In the genomic region with DNA sequence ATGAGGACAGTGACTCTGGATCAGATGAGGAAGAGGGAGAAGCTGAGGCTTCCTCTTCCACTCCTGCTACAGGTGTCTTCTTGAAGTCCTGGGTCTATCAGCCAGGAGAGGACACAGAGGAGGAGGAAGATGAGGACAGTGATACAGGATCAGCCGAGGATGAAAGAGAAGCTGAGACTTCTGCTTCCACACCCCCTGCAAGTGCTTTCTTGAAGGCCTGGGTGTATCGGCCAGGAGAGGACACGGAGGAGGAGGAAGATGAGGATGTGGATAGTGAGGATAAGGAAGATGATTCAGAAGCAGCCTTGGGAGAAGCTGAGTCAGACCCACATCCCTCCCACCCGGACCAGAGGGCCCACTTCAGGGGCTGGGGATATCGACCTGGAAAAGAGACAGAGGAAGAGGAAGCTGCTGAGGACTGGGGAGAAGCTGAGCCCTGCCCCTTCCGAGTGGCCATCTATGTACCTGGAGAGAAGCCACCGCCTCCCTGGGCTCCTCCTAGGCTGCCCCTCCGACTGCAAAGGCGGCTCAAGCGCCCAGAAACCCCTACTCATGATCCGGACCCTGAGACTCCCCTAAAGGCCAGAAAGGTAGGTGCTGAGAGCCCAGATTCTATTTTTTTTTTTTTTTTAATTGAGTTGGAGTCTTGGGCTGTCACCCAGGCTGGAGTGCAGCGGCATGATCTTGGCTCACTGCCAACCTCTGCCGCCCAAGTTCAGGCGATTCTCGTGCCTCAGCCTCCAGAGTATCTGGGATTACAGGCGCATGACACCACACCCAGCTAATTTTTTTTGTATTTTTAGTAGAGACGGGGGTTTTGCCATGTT, we compare ENCODE assay signal across 6 cellular contexts. TPM values are rescaled to one million over a fixed set of nuclear protein-coding genes. Genes with fewer than 3 reads are reported as not detected.
DNase-seq lines count a peak whose midpoint lies in the region; ATAC-seq and TF ChIP-seq lines count a peak whose summit lies in the region.

No MANE protein-coding gene starts in this region.

- ATAC-seq in GM23338 (no peak), GM21447 (IDR thresholded peaks at IDR 0.05; ENCODE audit: unreplicated experiment) (no peak)

- no peak for TF ChIP-seq RAD21 in SK-N-SH (IDR thresholded peaks at IDR 0.05; ENCODE audit: low read length)

- 31% methylated on average over 17 of the region's 17 CpGs for WGBS in SK-N-SH (ENCODE audit: low lambda C conversion rate)
- WGBS in suprapubic skin = 8% methylated on average over 17 of the region's 17 CpGs

- H3K9me3 ChIP-seq in SK-N-SH (no peaks in the 10 kb centered on the region), suprapubic skin (no peaks in the 10 kb centered on the region)

- H3K4me3 Mint-ChIP-seq in GM23338 = peak overlapping the region; percentile 48; the same call in 1 of the 3 replicates

- peaks cover 4% of the 10 kb centered on the region for H3K4me1 ChIP-seq in GM23338 (ENCODE audit: insufficient read depth)
- H3K4me1 ChIP-seq in SK-N-SH (ENCODE audit: control insufficient read depth in 1 of 2, insufficient read depth in 2 of 2, low read depth in 1 of 2, low read length in 1 of 2) = peaks cover 12 to 28% of the 10 kb centered on the region in 2 experiments; a peak in 3 of 4 replicates
- peaks cover 54% of the 10 kb centered on the region for H3K4me1 ChIP-seq in suprapubic skin

- H3K27ac ChIP-seq in GM23338 (ENCODE audit: low read depth) (no peak overlapping the region), SK-N-SH (ENCODE audit: low read depth in 2 of 2, low read length in 1 of 2) (peak overlapping the region in 1 of 2 experiments; percentile 100; a peak in 2 of 4 replicates), suprapubic skin (peak overlapping the region; percentile 100)

- TF ChIP-seq EP300 in SK-N-SH (IDR thresholded peaks at IDR 0.05; ENCODE audit: borderline replicate concordance in 1 of 2, low read depth in 1 of 2, low read length in 1 of 2) = no peak
- TF ChIP-seq EP300 in suprapubic skin (IDR thresholded peaks at IDR 0.05) = no peak

- H3K27me3 Mint-ChIP-seq in GM23338 (ENCODE audit: insufficient read depth, low read depth, poor library complexity) = peaks cover 6% of the 10 kb centered on the region

- CTCF ChIA-PET in SK-N-SH (lab: Yijun Ruan, JAX) = interaction anchor here (1.0 to 1.7 kb wide), 3 partner anchors 96 to 200 kb away, joined by 3 to 7 read pairs (median 3); no protein-coding TSS in a partner anchor

- peak overlapping the region; percentile 100 for H3K9ac ChIP-seq in SK-N-SH

- H3K79me2 ChIP-seq in GM23338 (replicated peaks; ENCODE audit: insufficient read depth) (peaks cover 21% of the 10 kb centered on the region), SK-N-SH (ENCODE audit: insufficient read depth) (peaks cover 69% of the 10 kb centered on the region)

- H4K20me1 ChIP-seq in GM23338 (replicated peaks; ENCODE audit: insufficient read depth) (peaks cover 17% of the 10 kb centered on the region), SK-N-SH (ENCODE audit: insufficient read depth) (peaks cover 59% of the 10 kb centered on the region)

- DNase-seq in GM23338 (ENCODE audit: low spot score) (no peak), SK-N-SH (no peak), fibroblast of villous mesenchyme (ENCODE audit: low read depth) (peak; percentile 54), suprapubic skin (ENCODE audit: low spot score in 2 of 2) (peak in 1 of 2 donors; percentile 82), ureter (ENCODE audit: low spot score) (no peak)

- TF ChIP-seq POLR2A in suprapubic skin (IDR thresholded peaks at IDR 0.05) = no peak

- no peaks in the 10 kb centered on the region for H3K27me3 ChIP-seq in GM23338 (ENCODE audit: insufficient read depth)
- H3K27me3 ChIP-seq in SK-N-SH (ENCODE audit: insufficient read depth) = no peaks in the 10 kb centered on the region
- no peaks in the 10 kb centered on the region for H3K27me3 ChIP-seq in suprapubic skin

- POLR2A ChIA-PET in SK-N-SH (lab: Yijun Ruan, JAX) = interaction anchor here (2.2 kb wide), 1 partner anchor 26 kb away, joined by 5 read pairs; the partner anchor contains the start of gene NUCB1

- H2AFZ ChIP-seq in GM23338 (no peak overlapping the region), SK-N-SH (ENCODE audit: low read depth) (no peak overlapping the region)

- H3K4me3 ChIP-seq in GM23338 (0 out of 2 replicates have a peak overlapping the region, but pooled peaks have one; percentile 10), SK-N-SH (ENCODE audit: low read depth in 2 of 2, low read length in 1 of 2) (peak overlapping the region; percentile 94 to 96), fibroblast of villous mesenchyme (ENCODE audit: low read depth, low read length) (peak overlapping the region; percentile 94), suprapubic skin (peak overlapping the region; percentile 98)

- H3K4me2 ChIP-seq in GM23338 = peak overlapping the region; percentile 32; the same call in 1 of the 2 replicates
- H3K4me2 ChIP-seq in SK-N-SH = peak overlapping the region; percentile 93

- H3K4me1 Mint-ChIP-seq in GM23338 = peaks cover 18% of the 10 kb centered on the region

- H3K36me3 ChIP-seq in GM23338 (ENCODE audit: insufficient read depth) (peaks cover 12% of the 10 kb centered on the region), SK-N-SH (replicated peaks in 1 of 2; ENCODE audit: control insufficient read depth in 1 of 2, insufficient read depth in 2 of 2, low read length in 1 of 2) (peaks cover 29 to 64% of the 10 kb centered on the region in 2 experiments), suprapubic skin (peaks cover 45% of the 10 kb centered on the region)

- TF ChIP-seq CTCF in GM23338 (conservative IDR thresholded peaks at IDR 0.05; ENCODE audit: low read depth in 2 of 2) (no peak), SK-N-SH (IDR thresholded peaks at IDR 0.05) (no peak), fibroblast of villous mesenchyme (IDR thresholded peaks at IDR 0.05; ENCODE audit: insufficient read depth, low read depth, low read length) (no peak), suprapubic skin (IDR thresholded peaks at IDR 0.05) (no peak)

- H3K9me2 ChIP-seq in GM23338 (ENCODE audit: insufficient read depth) (no peaks in the 10 kb centered on the region), SK-N-SH (no peaks in the 10 kb centered on the region)

- H3F3A ChIP-seq in GM23338 (replicated peaks; ENCODE audit: low read depth) (peaks cover 8% of the 10 kb centered on the region; the same call in 1 of the 2 replicates), SK-N-SH (replicated peaks; ENCODE audit: insufficient read depth) (peaks cover 41% of the 10 kb centered on the region)

- H3K36me3 Mint-ChIP-seq in GM23338 (ENCODE audit: low read depth) = peaks cover 45% of the 10 kb centered on the region

- no peak overlapping the region; the same call in 1 of the 2 replicates for H3K27ac Mint-ChIP-seq in GM23338

- H3K9me3 Mint-ChIP-seq in GM23338 = peaks cover 4% of the 10 kb centered on the region; the same call in 1 of the 3 replicates

TF ChIP-seq in GM23338, 12 proteins besides CTCF, POLR2A, EP300 and RAD21 (continues in another document):
- TF ChIP-seq CREB1 (CRISPR knock-in tag; IDR thresholded peaks at IDR 0.05; ENCODE audit: low read depth) (no peak), JUNB (IDR thresholded peaks at IDR 0.05; ENCODE audit: unreplicated experiment) (no peak), NANOG (IDR thresholded peaks at IDR 0.05; ENCODE audit: borderline replicate concordance) (no peak), EZH2 (IDR thresholded peaks at IDR 0.05; ENCODE audit: low read depth, unreplicated experiment) (no peak)

TF ChIP-seq in SK-N-SH, 30 proteins besides CTCF, POLR2A, EP300 and RAD21:
- TF ChIP-seq NFIC (IDR thresholded peaks at IDR 0.05; ENCODE audit: borderline replicate concordance) (peak; percentile 69), GATA2 (CRISPR knock-in tag; IDR thresholded peaks at IDR 0.05) (no peak), SMC3 (IDR thresholded peaks at IDR 0.05; ENCODE audit: low read depth, low read length) (no peak)

RNA-seq across cellular contexts. Expression of gene PPP1R15A, which starts 2.3 kb away (rescaled TPM):
- 14.5 and 15.8 TPM in 2 replicates for total RNA-seq in GM23338 (2014; rRNA removed; shearing (Covaris generic))
- polyA plus RNA-seq in GM23338 (2016; fragmentation: Nextera tagmentation; extraction: Ambion mirVana) (14.0 and 14.4 TPM in 2 replicates), SK-N-SH (2012; rRNA removed) (62.3 and 73.7 TPM in 2 replicates)
- polyA plus RNA-seq in SK-N-SH (2012; cell fraction: cytosol; rRNA removed) = 63.6 and 64.3 TPM in 2 replicates
- 89.1 and 95.9 TPM in 2 replicates for polyA plus RNA-seq in SK-N-SH (2012; cell fraction: nucleus; rRNA removed)
- total RNA-seq in fibroblast of villous mesenchyme (63.9 and 76.0 TPM in 2 replicates), suprapubic skin (100 to 1,000 TPM; 135 to 191 (median 144) TPM), ureter (56.2 TPM)

RNA-seq across cellular contexts. Expression of gene PLEKHA4, which starts 6.1 kb away (rescaled TPM):
- 12.3 and 15.1 TPM in 2 replicates for total RNA-seq in GM23338 (2014; rRNA removed; shearing (Covaris generic))
- polyA plus RNA-seq in GM23338 (2016; fragmentation: Nextera tagmentation; extraction: Ambion mirVana) (10.9 and 12.2 TPM in 2 replicates), SK-N-SH (2012; rRNA removed) (4.7 and 5.6 TPM in 2 replicates)
- 2.6 and 3.4 TPM in 2 replicates for polyA plus RNA-seq in SK-N-SH (2012; cell fraction: cytosol; rRNA removed)
- 9.9 and 18.4 TPM in 2 replicates for polyA plus RNA-seq in SK-N-SH (2012; cell fraction: nucleus; rRNA removed)
- total RNA-seq in fibroblast of villous mesenchyme (6.0 and 12.2 TPM in 2 replicates), suprapubic skin (1 to 10 TPM; 2.8 to 5.1 (median 5.0) TPM), ureter (23.0 TPM)

RNA-seq across cellular contexts. Expression of gene TULP2, which starts 24.0 kb away (rescaled TPM):
- 0.12 and 0.42 TPM in 2 replicates for total RNA-seq in GM23338 (2014; rRNA removed; shearing (Covaris generic))
- polyA plus RNA-seq in GM23338 (2016; fragmentation: Nextera tagmentation; extraction: Ambion mirVana) (1.1 and 1.9 TPM in 2 replicates), SK-N-SH (2012; rRNA removed) (0.03 and 0.08 TPM in 2 replicates)
- polyA plus RNA-seq in SK-N-SH (2012; cell fraction: cytosol; rRNA removed) = 0.01 and 0.04 TPM in 2 replicates
- polyA plus RNA-seq in SK-N-SH (2012; cell fraction: nucleus; rRNA removed) = 0.02 and 0.25 TPM in 2 replicates
- total RNA-seq in fibroblast of villous mesenchyme (0.32 TPM in 1 of 2 replicates, not detected in the other), suprapubic skin (not detected), ureter (not detected)

RNA-seq across cellular contexts. Expression of gene NUCB1, which starts 25.6 kb away (rescaled TPM):
- total RNA-seq in GM23338 (2014; rRNA removed; shearing (Covaris generic)) = 142 and 163 TPM in 2 replicates
- 57.1 and 64.9 TPM in 2 replicates for polyA plus RNA-seq in GM23338 (2016; fragmentation: Nextera tagmentation; extraction: Ambion mirVana)
- polyA plus RNA-seq in SK-N-SH (2012; rRNA removed) = 259 and 397 TPM in 2 replicates
- 165 and 222 TPM in 2 replicates for polyA plus RNA-seq in SK-N-SH (2012; cell fraction: cytosol; rRNA removed)
- 315 and 460 TPM in 2 replicates for polyA plus RNA-seq in SK-N-SH (2012; cell fraction: nucleus; rRNA removed)
- total RNA-seq in fibroblast of villous mesenchyme = 139 and 154 TPM in 2 replicates
- 100 to 1,000 TPM; 132 to 220 (median 204) TPM for total RNA-seq in suprapubic skin
- total RNA-seq in ureter = 232 TPM

RNA-seq across cellular contexts. Expression of gene HSD17B14, which starts 38.2 kb away (rescaled TPM):
- total RNA-seq in GM23338 (2014; rRNA removed; shearing (Covaris generic)) = 5.0 and 8.4 TPM in 2 replicates
- 11.6 and 11.7 TPM in 2 replicates for polyA plus RNA-seq in GM23338 (2016; fragmentation: Nextera tagmentation; extraction: Ambion mirVana)
- polyA plus RNA-seq in SK-N-SH (2012; rRNA removed) = 27.9 and 29.7 TPM in 2 replicates
- 15.9 and 18.2 TPM in 2 replicates for polyA plus RNA-seq in SK-N-SH (2012; cell fraction: cytosol; rRNA removed)
- polyA plus RNA-seq in SK-N-SH (2012; cell fraction: nucleus; rRNA removed) = 48.3 and 48.4 TPM in 2 replicates
- total RNA-seq in fibroblast of villous mesenchyme = 12.2 and 13.8 TPM in 2 replicates
- 1 to 10 TPM; 2.5 to 3.4 (median 3.1) TPM for total RNA-seq in suprapubic skin
- 24.4 TPM for total RNA-seq in ureter

Comparison
In these comparisons a context has a peak if more than half of its experiments do, and no peak if none do; other contexts are left out.
1. H3K4me3 ChIP-seq: peak in every context shown above with its lines; median percentile 98 in suprapubic skin; 95 in SK-N-SH; 94 in fibroblast of villous mesenchyme; 10 in GM23338.